13 cellular contexts compared by ENCODE assay signal in genomic region chr4:56302102-56302501, GRCh38.
"Had no signal": no experiment of that assay in that cellular context is flagged by ENCODE, and none has a peak within 500 bp of the region (broad histone marks: within the 10 kb centered on the region; RNA-seq: fewer than 3 reads in every experiment).

No MANE protein-coding gene starts in this region.

- H3K9me3 ChIP-seq: colonic mucosa, esophagus muscularis mucosa, gastroesophageal sphincter, heart left ventricle, lower lobe of right lung, prostate gland, spleen, thoracic aorta, tibial nerve, upper lobe of left lung, uterus had no signal

- H3K4me3 ChIP-seq: colonic mucosa, esophagus muscularis mucosa, gastroesophageal sphincter, heart left ventricle, lower lobe of right lung, prostate gland, skin epidermis, spleen, upper lobe of left lung, uterus had no signal

- H3K27me3 ChIP-seq: colonic mucosa, esophagus muscularis mucosa, gastroesophageal sphincter, spleen, tibial nerve, upper lobe of left lung, uterus had no signal

- H3K27ac ChIP-seq: colonic mucosa, esophagus muscularis mucosa, foreskin keratinocyte, gastroesophageal sphincter, heart left ventricle, lower lobe of right lung, prostate gland, thoracic aorta, upper lobe of left lung, uterus had no signal

- H3K4me1 ChIP-seq: colonic mucosa, foreskin keratinocyte, prostate gland, uterus had no signal

- H3K36me3 ChIP-seq: colonic mucosa, esophagus muscularis mucosa, gastroesophageal sphincter, heart left ventricle, lower lobe of right lung, prostate gland, spleen, thoracic aorta, tibial nerve, upper lobe of left lung, uterus had no signal

- DNase-seq: spleen had no signal
